11 cellular contexts compared by ENCODE assay signal in genomic region chr20:10060223-10060622, GRCh38. TPM values are rescaled to one million over a fixed set of nuclear protein-coding genes. Genes with fewer than 3 reads are reported as not detected.
DNase-seq lines count a peak whose midpoint lies in the region; ATAC-seq and TF ChIP-seq lines count a peak whose summit lies in the region.
"Had no signal": no experiment of that assay in that cellular context is flagged by ENCODE, and none has a peak within 500 bp of the region (broad histone marks: within the 10 kb centered on the region; RNA-seq: fewer than 3 reads in every experiment).

No MANE protein-coding gene starts in this region.

- POLR2A ChIA-PET in WTC11 (lab: Charles Lee), result no interaction called here

- H3K27ac Mint-ChIP-seq in WTC11, result no peak overlapping the region
- H3K27ac Mint-ChIP-seq: CD8-positive, alpha-beta memory T cell had no signal

- intact Hi-C loops in head of caudate nucleus (cut with DNase I), result no loop called here

- CTCF ChIA-PET in WTC11 (lab: Charles Lee), result interaction anchor here (0.6 to 1.3 kb wide), 2 partner anchors 13 to 17 kb away, joined by 3 to 8 read pairs; no protein-coding TSS in a partner anchor

- peak; percentile 20 for DNase-seq in ELF-1 (ENCODE audit: low read depth, low spot score)
- DNase-seq in WTC11 (ENCODE audit: low spot score), result no peak
- no peak for DNase-seq in head of caudate nucleus
- DNase-seq in activated T-cell treated with anti-CD3 and anti-CD28 coated beads for 4 hours, result no peak
- DNase-seq in midbrain (lab: John Stamatoyannopoulos, UW), result no peak
- no peak for DNase-seq in LoVo (ENCODE audit: low spot score)
- DNase-seq: CD8-positive, alpha-beta memory T cell; NCI-H226 had no signal

- no peak for TF ChIP-seq CTCF in WTC11 (IDR thresholded peaks at IDR 0.05)

- no peaks in the 10 kb centered on the region for H3K9me3 Mint-ChIP-seq in WTC11
- H3K9me3 Mint-ChIP-seq: CD8-positive, alpha-beta memory T cell had no signal

- peaks cover 5% of the 10 kb centered on the region for H3K36me3 Mint-ChIP-seq in WTC11

- ATAC-seq in GM21447 (IDR thresholded peaks at IDR 0.05; ENCODE audit: unreplicated experiment) (peak; percentile 84), HG03565 (IDR thresholded peaks at IDR 0.05; ENCODE audit: unreplicated experiment) (peak; percentile 84), WTC11 (peak; percentile 68)

- H3K27me3 Mint-ChIP-seq in WTC11 (ENCODE audit: low read depth), result no peaks in the 10 kb centered on the region

- peaks cover 15% of the 10 kb centered on the region for H3K4me1 Mint-ChIP-seq in WTC11
- H3K4me1 Mint-ChIP-seq: CD8-positive, alpha-beta memory T cell had no signal

- H3K4me3 Mint-ChIP-seq in WTC11, result no peak overlapping the region
- H3K4me3 Mint-ChIP-seq: CD8-positive, alpha-beta memory T cell had no signal

TF ChIP-seq in WTC11, 78 proteins besides CTCF, POLR2A, EP300 and RAD21:
- no peak for TF ChIP-seq ZNF219 (CRISPR knock-in tag; IDR thresholded peaks at IDR 0.05; ENCODE audit: borderline replicate concordance)
- TF ChIP-seq TCF7 (CRISPR knock-in tag; IDR thresholded peaks at IDR 0.05; ENCODE audit: low read depth), result no peak
- TF ChIP-seq, protein P1, sequence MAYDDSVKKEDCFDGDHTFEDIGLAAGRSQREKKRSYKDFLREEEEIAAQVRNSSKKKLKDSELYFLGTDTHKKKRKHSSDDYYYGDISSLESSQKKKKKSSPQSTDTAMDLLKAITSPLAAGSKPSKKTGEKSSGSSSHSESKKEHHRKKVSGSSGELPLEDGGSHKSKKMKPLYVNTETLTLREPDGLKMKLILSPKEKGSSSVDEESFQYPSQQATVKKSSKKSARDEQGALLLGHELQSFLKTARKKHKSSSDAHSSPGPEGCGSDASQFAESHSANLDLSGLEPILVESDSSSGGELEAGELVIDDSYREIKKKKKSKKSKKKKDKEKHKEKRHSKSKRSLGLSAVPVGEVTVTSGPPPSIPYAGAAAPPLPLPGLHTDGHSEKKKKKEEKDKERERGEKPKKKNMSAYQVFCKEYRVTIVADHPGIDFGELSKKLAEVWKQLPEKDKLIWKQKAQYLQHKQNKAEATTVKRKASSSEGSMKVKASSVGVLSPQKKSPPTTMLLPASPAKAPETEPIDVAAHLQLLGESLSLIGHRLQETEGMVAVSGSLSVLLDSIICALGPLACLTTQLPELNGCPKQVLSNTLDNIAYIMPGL (CRISPR knock-in tag; IDR thresholded peaks at IDR 0.05), result no peak
- TF ChIP-seq ATF3 (CRISPR knock-in tag; conservative IDR thresholded peaks at IDR 0.05), result no peak
- no peak for TF ChIP-seq PRDM15 (CRISPR knock-in tag; IDR thresholded peaks at IDR 0.05)
- no peak for TF ChIP-seq NR1H2 (CRISPR knock-in tag; IDR thresholded peaks at IDR 0.05)
- no peak for TF ChIP-seq SP1 (CRISPR knock-in tag; conservative IDR thresholded peaks at IDR 0.05)

RNA-seq across cellular contexts. Expression of gene ANKEF1, which starts 25.4 kb away (rescaled TPM):
- total RNA-seq in WTC11 (2021), result 7.1 to 10.3 TPM (median 10.3 TPM) in 3 replicates
- total RNA-seq: myocyte had no signal
